ENCODE assay signal across 8 cellular contexts in the genomic region with DNA sequence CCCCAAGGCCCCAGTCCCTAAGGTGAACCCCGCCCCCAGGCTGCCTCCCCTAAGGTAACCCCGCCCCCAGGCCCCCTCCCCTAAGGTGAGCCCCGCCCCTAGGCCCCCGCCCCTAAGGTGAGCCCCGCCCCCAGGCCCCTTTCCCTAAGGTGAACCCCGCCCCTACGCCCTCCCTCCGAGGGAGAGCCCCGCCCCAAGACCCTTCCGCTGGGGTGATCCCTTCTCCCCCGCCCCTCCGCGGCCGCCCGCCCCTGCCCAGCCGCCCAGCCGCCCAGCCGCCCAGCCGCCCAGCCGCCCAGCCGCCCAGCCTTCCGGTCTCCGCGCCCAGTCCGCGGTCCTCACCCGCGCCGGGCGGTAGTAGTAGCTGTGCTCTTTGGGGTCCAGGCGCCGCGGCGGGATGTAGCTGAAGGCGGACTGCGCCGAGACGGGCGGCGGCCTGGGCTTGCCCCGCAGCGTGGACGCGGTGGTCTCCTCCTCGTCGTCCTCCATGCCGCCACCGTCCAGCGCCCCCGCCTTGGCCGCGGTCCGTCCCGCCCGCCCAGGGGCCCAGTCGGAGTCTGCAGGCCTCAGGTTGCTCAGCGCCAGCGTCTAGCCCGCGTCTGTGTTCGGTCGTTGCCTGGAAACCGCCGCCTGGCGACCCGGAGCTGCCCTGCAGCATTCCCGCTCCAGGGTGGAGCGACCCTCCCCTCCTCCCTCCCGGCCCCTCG. TPM values are rescaled to one million over a fixed set of nuclear protein-coding genes. Genes with fewer than 3 reads are reported as not detected.
A peak's percentile ranks its signal among the peaks of the same experiment; 100 is the strongest.
DNase-seq lines count a peak whose midpoint lies in the region; ATAC-seq and TF ChIP-seq lines count a peak whose summit lies in the region.

A gene with protein sequence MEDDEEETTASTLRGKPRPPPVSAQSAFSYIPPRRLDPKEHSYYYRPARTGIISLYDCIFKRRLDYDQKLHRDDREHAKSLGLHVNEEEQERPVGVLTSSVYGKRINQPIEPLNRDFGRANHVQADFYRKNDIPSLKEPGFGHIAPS (minus strand): TSS at position 601 of the 707 bp plus-strand sequence. CDS start 112 bp downstream, at position 489.

- intact Hi-C loops in vagina (cut with DNase I) = no loop called here

- H3K36me3 ChIP-seq in mucosa of rectum (ENCODE audit: control insufficient read depth in 2 of 2, insufficient read depth in 2 of 2, low read length in 2 of 2) (no peaks in the 10 kb centered on the region), vagina (no peaks in the 10 kb centered on the region)

- no peaks in the 10 kb centered on the region for H3K36me3 Mint-ChIP-seq in T-helper 2 cell treated with Interferon-gamma antibody and Interleukin-4, amounts not matched to agents 5 μg/mL and 100 μg/mL, for 36 hours (ENCODE audit: low read depth)

- no peaks in the 10 kb centered on the region for H3K9me3 ChIP-seq in mucosa of rectum (ENCODE audit: control insufficient read depth in 2 of 2, low read length in 2 of 2)
- H3K9me3 ChIP-seq in vagina = no peaks in the 10 kb centered on the region

- peak; percentile 21 to 34 for DNase-seq in stimulated activated CD4-positive, alpha-beta T cell treated with anti-CD3 and anti-CD28 coated beads, Interleukin-4, amount 100 ng/mL, for 4 hours
- no peak for DNase-seq in stimulated activated CD4-positive, alpha-beta T cell treated with anti-CD3 and anti-CD28 coated beads, Interleukin-12 subunit alpha, Interleukin-12 subunit beta, amount 100 ng/mL, for 4 hours
- DNase-seq in T-helper 2 cell treated with Interferon-gamma antibody and Interleukin-4, amounts not matched to agents 5 μg/mL and 100 μg/mL, for 36 hours (ENCODE audit: low spot score) = no peak
- peak; percentile 34 for DNase-seq in epithelial cell of esophagus (ENCODE audit: low read depth)
- no peak for DNase-seq in vagina (ENCODE audit: extremely low spot score in 2 of 2)

- no peak for TF ChIP-seq POLR2A in vagina (IDR thresholded peaks at IDR 0.05)

- peaks cover 7 to 8% of the 10 kb centered on the region in 2 donors for H3K4me1 ChIP-seq in mucosa of rectum (ENCODE audit: control insufficient read depth in 2 of 2, insufficient read depth in 2 of 2, low read length in 2 of 2)
- H3K4me1 ChIP-seq in vagina = peaks cover 20% of the 10 kb centered on the region

- no peak within 1 kb of the TSS for H3K27ac Mint-ChIP-seq in T-helper 2 cell treated with Interferon-gamma antibody and Interleukin-4, amounts not matched to agents 5 μg/mL and 100 μg/mL, for 36 hours

- peak within 1 kb of the TSS; percentile 28 for H3K4me3 ChIP-seq in epithelial cell of esophagus (ENCODE audit: low read length)
- H3K4me3 ChIP-seq in mucosa of rectum (ENCODE audit: low read length in 2 of 2) = peak within 1 kb of the TSS; percentile 52 to 60
- H3K4me3 ChIP-seq in vagina = peak within 1 kb of the TSS; percentile 57 to 74

- H3K9me3 Mint-ChIP-seq in T-helper 2 cell treated with Interferon-gamma antibody and Interleukin-4, amounts not matched to agents 5 μg/mL and 100 μg/mL, for 36 hours = peaks cover 5% of the 10 kb centered on the region

- ATAC-seq in HG03196 (IDR thresholded peaks at IDR 0.05; ENCODE audit: unreplicated experiment) (no peak), GM19467 (IDR thresholded peaks at IDR 0.05; ENCODE audit: unreplicated experiment) (no peak)

- peak within 1 kb of the TSS; percentile 78 for H3K4me3 Mint-ChIP-seq in T-helper 2 cell treated with Interferon-gamma antibody and Interleukin-4, amounts not matched to agents 5 μg/mL and 100 μg/mL, for 36 hours

- H3K4me1 Mint-ChIP-seq in T-helper 2 cell treated with Interferon-gamma antibody and Interleukin-4, amounts not matched to agents 5 μg/mL and 100 μg/mL, for 36 hours (ENCODE audit: low read depth) = peaks cover 18% of the 10 kb centered on the region

- no peak within 1 kb of the TSS for H3K27ac ChIP-seq in mucosa of rectum (ENCODE audit: low read depth in 2 of 2, low read length in 2 of 2)
- H3K27ac ChIP-seq in vagina = peak within 1 kb of the TSS; percentile 56

- TF ChIP-seq CTCF in epithelial cell of esophagus (IDR thresholded peaks at IDR 0.05; ENCODE audit: insufficient read depth, low read depth, low read length, missing control alignments) (peak; percentile 26), vagina (IDR thresholded peaks at IDR 0.05) (peak in 1 of 3 experiments; percentile 10)

- peak within 1 kb of the TSS in 1 of 2 donors; percentile 26 for H3K9ac ChIP-seq in mucosa of rectum (ENCODE audit: low read depth in 1 of 2, low read length in 2 of 2)

- peaks cover 56% of the 10 kb centered on the region for H3K27me3 Mint-ChIP-seq in T-helper 2 cell treated with Interferon-gamma antibody and Interleukin-4, amounts not matched to agents 5 μg/mL and 100 μg/mL, for 36 hours (ENCODE audit: low read depth)

- H3K27me3 ChIP-seq in mucosa of rectum (ENCODE audit: control insufficient read depth in 2 of 2, insufficient read depth in 2 of 2, low read length in 2 of 2) (peaks cover 20 to 27% of the 10 kb centered on the region in 2 donors), vagina (no peaks in the 10 kb centered on the region)

RNA-seq across cellular contexts. Expression of the gene that starts here (rescaled TPM):
- total RNA-seq in vagina = 2.5 TPM

Comparison
In these comparisons a context has a peak if more than half of its experiments do, and no peak if none do; other contexts are left out.
1. DNase-seq: peak in stimulated activated CD4-positive, alpha-beta T cell treated with anti-CD3 and anti-CD28 coated beads, Interleukin-4, amount 100 ng/mL, for 4 hours (2 of 2) and epithelial cell of esophagus (single experiment); none in stimulated activated CD4-positive, alpha-beta T cell treated with anti-CD3 and anti-CD28 coated beads, Interleukin-12 subunit alpha, Interleukin-12 subunit beta, amount 100 ng/mL, for 4 hours (single experiment), T-helper 2 cell treated with Interferon-gamma antibody and Interleukin-4, amounts not matched to agents 5 μg/mL and 100 μg/mL, for 36 hours (single experiment) and vagina (0 of 2).
2. Peak in every context shown above with its lines, with median percentiles within 50 percentile points of each other: H3K4me3 ChIP-seq.